8 cellular contexts compared by ENCODE assay signal in genomic region chr18:14851533-14851932, GRCh38.
DNase-seq lines count a peak whose midpoint lies in the region; ATAC-seq, FAIRE-seq and TF ChIP-seq lines count a peak whose summit lies in the region.
"Not testable (repeated sequence)": the region's sequence is repeated elsewhere in the genome, so short reads cannot be mapped to it uniquely, and the experiment has no call there.

No MANE protein-coding gene starts in this region.

- not testable (repeated sequence) for H3K27me3 ChIP-seq in ACC112 (ENCODE audit: insufficient read depth, low read length); DND-41 (ENCODE audit: insufficient read depth, low read length, poor library complexity); Loucy (ENCODE audit: insufficient read depth, low read length, poor library complexity, severe bottlenecking); MM.1S (replicated peaks; ENCODE audit: insufficient read depth, low read length); OCI-LY3 (ENCODE audit: low read depth, low read length); pancreas

- not testable (repeated sequence) for H3K4me1 ChIP-seq in ACC112 (ENCODE audit: control insufficient read depth, insufficient read depth, low read length, unreplicated experiment); DND-41 (ENCODE audit: insufficient read depth, low read length); Loucy (ENCODE audit: insufficient read depth, low read length, poor library complexity, severe bottlenecking); MM.1S (ENCODE audit: low read length); OCI-LY3 (ENCODE audit: low read length); pancreas

- peak overlapping the region; percentile 65 for H3K4me3 ChIP-seq in ACC112 (ENCODE audit: low read depth, low read length)
- peak overlapping the region in 1 of 2 experiments; percentile 44; a peak in 1 of 4 replicates for H3K4me3 ChIP-seq in DND-41 (ENCODE audit: low read depth in 1 of 2, low read length in 2 of 2)
- not testable (repeated sequence) for H3K4me3 ChIP-seq in Loucy (ENCODE audit: low read length, poor library complexity, severe bottlenecking); MM.1S (ENCODE audit: low read length); OCI-LY3 (ENCODE audit: low read length); pancreas

- ATAC-seq in DND-41 (ENCODE audit: insufficient read depth, low read depth), result peak; percentile 42
- ATAC-seq in left colon, result peak; percentile 37
- not testable (repeated sequence) for ATAC-seq in pancreas

- H3K36me3 ChIP-seq in ACC112 (ENCODE audit: insufficient read depth, low read length); DND-41 (ENCODE audit: insufficient read depth, low read length); Loucy (ENCODE audit: insufficient read depth, low read length); MM.1S (replicated peaks; ENCODE audit: insufficient read depth, low read length); OCI-LY3 (replicated peaks; ENCODE audit: low read depth, low read length); pancreas: not testable (repeated sequence)

- H3K9ac ChIP-seq in DND-41 (ENCODE audit: low read depth, low read length), result peak overlapping the region; percentile 42
- H3K9ac ChIP-seq in Loucy (ENCODE audit: low read depth, low read length, poor library complexity, severe bottlenecking); MM.1S (ENCODE audit: low read length); OCI-LY3 (ENCODE audit: low read length): not testable (repeated sequence)

- not testable (repeated sequence) for H2AFZ ChIP-seq in ACC112 (ENCODE audit: low read length, unreplicated experiment); MM.1S (ENCODE audit: low read length); OCI-LY3 (ENCODE audit: low read depth, low read length)
- H2AFZ ChIP-seq in DND-41 (ENCODE audit: low read depth, low read length), result peak overlapping the region; percentile 39
- peak overlapping the region; percentile 36; the same call in 1 of the 2 replicates for H2AFZ ChIP-seq in Loucy (ENCODE audit: low read length)

- intact Hi-C loops in left colon (cut with DNase I, micrococcal nuclease); pancreas (cut with DNase I): not testable (repeated sequence)

- 10 to 44% methylated on average over 2 of the region's 2 CpGs for WGBS in pancreas, 2 donors

- not testable (repeated sequence) for H3K27ac ChIP-seq in ACC112 (ENCODE audit: low read depth, low read length); MM.1S (ENCODE audit: low read length); OCI-LY3 (ENCODE audit: low read length); pancreas
- H3K27ac ChIP-seq in DND-41 (ENCODE audit: low read length), result peak overlapping the region; percentile 36; the same call in 1 of the 2 replicates

- H3K79me2 ChIP-seq in ACC112 (ENCODE audit: control insufficient read depth, insufficient read depth, low read length, unreplicated experiment); DND-41 (ENCODE audit: insufficient read depth, low read length); Loucy (ENCODE audit: insufficient read depth, low read length); MM.1S (ENCODE audit: low read length); OCI-LY3 (ENCODE audit: low read length): not testable (repeated sequence)

- DNase-seq in DND-41, left colon, pancreas: not testable (repeated sequence)
- peak; percentile 30 for DNase-seq in MM.1S
- DNase-seq in RPMI8226, result peak; percentile 10

- not testable (repeated sequence) for H3K9me2 ChIP-seq in Loucy (replicated peaks; ENCODE audit: low read depth, low read length); MM.1S (replicated peaks; ENCODE audit: insufficient read depth, low read length)

- not testable (repeated sequence) for H3F3A ChIP-seq in Loucy (ENCODE audit: low read depth); MM.1S (ENCODE audit: insufficient read depth, low read length)

- H3K9me3 ChIP-seq in DND-41 (ENCODE audit: insufficient read depth, low read length, severe bottlenecking); Loucy (ENCODE audit: insufficient read depth, low read depth, low read length); MM.1S (replicated peaks; ENCODE audit: insufficient read depth, low read length); OCI-LY3 (ENCODE audit: insufficient read depth, low read length); pancreas: not testable (repeated sequence)

- H3K4me2 ChIP-seq in DND-41 (ENCODE audit: insufficient read depth, low read length) (peak overlapping the region; percentile 56), Loucy (ENCODE audit: low read depth, low read length, poor library complexity, severe bottlenecking) (peak overlapping the region; percentile 42), OCI-LY3 (ENCODE audit: low read length) (peak overlapping the region; percentile 51)
- not testable (repeated sequence) for H3K4me2 ChIP-seq in MM.1S (ENCODE audit: low read depth, low read length)

- not testable (repeated sequence) for H4K20me1 ChIP-seq in DND-41 (ENCODE audit: insufficient read depth, low read length); Loucy (ENCODE audit: insufficient read depth, low read length, poor library complexity, severe bottlenecking); MM.1S (ENCODE audit: insufficient read depth, low read length); OCI-LY3 (ENCODE audit: insufficient read depth, low read length)

- peak; percentile 57 for FAIRE-seq in pancreas (lab: Jason Lieb, UNC)

- not testable (repeated sequence) for TF ChIP-seq CTCF in DND-41 (IDR thresholded peaks at IDR 0.05; ENCODE audit: borderline replicate concordance, extremely low read depth, low read length, poor library complexity, severe bottlenecking); Loucy (conservative IDR thresholded peaks at IDR 0.05; ENCODE audit: low read length); MM.1S (IDR thresholded peaks at IDR 0.05; ENCODE audit: low read length); OCI-LY3 (IDR thresholded peaks at IDR 0.05; ENCODE audit: low read depth, low read length); pancreas (IDR thresholded peaks at IDR 0.05)
